Comparison of ENCODE assay signal across 1 cellular context in the genomic region with DNA sequence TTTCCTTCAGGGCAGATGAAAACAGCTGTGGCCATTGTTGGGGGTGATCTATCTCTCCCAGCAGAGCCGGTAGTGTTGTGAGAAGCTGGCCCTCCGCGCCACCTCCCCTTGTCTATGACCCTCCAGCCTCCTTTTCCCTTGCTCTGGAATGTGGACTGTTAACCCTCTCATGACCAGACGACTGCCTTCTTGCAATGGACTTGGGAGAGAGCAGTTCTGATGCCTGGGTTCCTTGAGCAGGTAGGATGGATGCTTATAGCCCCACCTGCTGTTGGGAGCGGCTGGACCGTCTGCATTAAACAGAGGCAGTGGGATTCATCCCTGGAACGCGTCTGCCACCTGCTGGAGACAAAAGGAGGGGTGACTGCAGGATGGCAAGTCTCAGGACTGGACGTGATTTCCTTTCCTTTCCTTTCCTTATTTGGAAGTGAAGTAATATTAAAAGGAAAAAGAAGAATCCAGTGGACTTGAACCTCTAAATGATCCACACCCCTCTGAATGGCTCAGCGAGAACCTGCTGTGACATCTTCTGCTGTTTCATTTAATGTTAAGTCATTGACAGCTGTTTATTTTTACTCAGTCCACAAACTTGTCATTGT.
TF ChIP-seq lines count a peak whose summit lies in the region.

No MANE protein-coding gene starts in this region.

TF ChIP-seq in HepG2, 621 proteins besides CTCF, POLR2A, EP300 and RAD21 (continued from another document and continues in another):
- TF ChIP-seq, protein P1, sequence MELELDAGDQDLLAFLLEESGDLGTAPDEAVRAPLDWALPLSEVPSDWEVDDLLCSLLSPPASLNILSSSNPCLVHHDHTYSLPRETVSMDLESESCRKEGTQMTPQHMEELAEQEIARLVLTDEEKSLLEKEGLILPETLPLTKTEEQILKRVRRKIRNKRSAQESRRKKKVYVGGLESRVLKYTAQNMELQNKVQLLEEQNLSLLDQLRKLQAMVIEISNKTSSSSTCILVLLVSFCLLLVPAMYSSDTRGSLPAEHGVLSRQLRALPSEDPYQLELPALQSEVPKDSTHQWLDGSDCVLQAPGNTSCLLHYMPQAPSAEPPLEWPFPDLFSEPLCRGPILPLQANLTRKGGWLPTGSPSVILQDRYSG (CRISPR knock-in tag; IDR thresholded peaks at IDR 0.05), result no peak
- TF ChIP-seq ZNF205 (CRISPR knock-in tag; IDR thresholded peaks at IDR 0.05), result peak; percentile 82; the same call in 1 of the 2 replicates
- TF ChIP-seq, protein P2, sequence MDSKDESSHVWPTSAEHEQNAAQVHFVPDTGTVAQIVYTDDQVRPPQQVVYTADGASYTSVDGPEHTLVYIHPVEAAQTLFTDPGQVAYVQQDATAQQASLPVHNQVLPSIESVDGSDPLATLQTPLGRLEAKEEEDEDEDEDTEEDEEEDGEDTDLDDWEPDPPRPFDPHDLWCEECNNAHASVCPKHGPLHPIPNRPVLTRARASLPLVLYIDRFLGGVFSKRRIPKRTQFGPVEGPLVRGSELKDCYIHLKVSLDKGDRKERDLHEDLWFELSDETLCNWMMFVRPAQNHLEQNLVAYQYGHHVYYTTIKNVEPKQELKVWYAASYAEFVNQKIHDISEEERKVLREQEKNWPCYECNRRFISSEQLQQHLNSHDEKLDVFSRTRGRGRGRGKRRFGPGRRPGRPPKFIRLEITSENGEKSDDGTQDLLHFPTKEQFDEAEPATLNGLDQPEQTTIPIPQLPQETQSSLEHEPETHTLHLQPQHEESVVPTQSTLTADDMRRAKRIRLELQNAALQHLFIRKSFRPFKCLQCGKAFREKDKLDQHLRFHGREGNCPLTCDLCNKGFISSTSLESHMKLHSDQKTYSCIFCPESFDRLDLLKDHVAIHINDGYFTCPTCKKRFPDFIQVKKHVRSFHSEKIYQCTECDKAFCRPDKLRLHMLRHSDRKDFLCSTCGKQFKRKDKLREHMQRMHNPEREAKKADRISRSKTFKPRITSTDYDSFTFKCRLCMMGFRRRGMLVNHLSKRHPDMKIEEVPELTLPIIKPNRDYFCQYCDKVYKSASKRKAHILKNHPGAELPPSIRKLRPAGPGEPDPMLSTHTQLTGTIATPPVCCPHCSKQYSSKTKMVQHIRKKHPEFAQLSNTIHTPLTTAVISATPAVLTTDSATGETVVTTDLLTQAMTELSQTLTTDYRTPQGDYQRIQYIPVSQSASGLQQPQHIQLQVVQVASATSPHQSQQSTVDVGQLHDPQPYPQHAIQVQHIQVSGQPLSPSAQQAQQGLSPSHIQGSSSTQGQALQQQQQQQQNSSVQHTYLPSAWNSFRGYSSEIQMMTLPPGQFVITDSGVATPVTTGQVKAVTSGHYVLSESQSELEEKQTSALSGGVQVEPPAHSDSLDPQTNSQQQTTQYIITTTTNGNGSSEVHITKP (CRISPR knock-in tag; IDR thresholded peaks at IDR 0.05; ENCODE audit: low read depth), result no peak
- TF ChIP-seq, protein P3, sequence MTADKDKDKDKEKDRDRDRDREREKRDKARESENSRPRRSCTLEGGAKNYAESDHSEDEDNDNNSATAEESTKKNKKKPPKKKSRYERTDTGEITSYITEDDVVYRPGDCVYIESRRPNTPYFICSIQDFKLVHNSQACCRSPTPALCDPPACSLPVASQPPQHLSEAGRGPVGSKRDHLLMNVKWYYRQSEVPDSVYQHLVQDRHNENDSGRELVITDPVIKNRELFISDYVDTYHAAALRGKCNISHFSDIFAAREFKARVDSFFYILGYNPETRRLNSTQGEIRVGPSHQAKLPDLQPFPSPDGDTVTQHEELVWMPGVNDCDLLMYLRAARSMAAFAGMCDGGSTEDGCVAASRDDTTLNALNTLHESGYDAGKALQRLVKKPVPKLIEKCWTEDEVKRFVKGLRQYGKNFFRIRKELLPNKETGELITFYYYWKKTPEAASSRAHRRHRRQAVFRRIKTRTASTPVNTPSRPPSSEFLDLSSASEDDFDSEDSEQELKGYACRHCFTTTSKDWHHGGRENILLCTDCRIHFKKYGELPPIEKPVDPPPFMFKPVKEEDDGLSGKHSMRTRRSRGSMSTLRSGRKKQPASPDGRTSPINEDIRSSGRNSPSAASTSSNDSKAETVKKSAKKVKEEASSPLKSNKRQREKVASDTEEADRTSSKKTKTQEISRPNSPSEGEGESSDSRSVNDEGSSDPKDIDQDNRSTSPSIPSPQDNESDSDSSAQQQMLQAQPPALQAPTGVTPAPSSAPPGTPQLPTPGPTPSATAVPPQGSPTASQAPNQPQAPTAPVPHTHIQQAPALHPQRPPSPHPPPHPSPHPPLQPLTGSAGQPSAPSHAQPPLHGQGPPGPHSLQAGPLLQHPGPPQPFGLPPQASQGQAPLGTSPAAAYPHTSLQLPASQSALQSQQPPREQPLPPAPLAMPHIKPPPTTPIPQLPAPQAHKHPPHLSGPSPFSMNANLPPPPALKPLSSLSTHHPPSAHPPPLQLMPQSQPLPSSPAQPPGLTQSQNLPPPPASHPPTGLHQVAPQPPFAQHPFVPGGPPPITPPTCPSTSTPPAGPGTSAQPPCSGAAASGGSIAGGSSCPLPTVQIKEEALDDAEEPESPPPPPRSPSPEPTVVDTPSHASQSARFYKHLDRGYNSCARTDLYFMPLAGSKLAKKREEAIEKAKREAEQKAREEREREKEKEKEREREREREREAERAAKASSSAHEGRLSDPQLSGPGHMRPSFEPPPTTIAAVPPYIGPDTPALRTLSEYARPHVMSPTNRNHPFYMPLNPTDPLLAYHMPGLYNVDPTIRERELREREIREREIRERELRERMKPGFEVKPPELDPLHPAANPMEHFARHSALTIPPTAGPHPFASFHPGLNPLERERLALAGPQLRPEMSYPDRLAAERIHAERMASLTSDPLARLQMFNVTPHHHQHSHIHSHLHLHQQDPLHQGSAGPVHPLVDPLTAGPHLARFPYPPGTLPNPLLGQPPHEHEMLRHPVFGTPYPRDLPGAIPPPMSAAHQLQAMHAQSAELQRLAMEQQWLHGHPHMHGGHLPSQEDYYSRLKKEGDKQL (CRISPR knock-in tag; IDR thresholded peaks at IDR 0.05; ENCODE audit: low read depth), result no peak
- no peak for TF ChIP-seq ZNF354B (CRISPR knock-in tag; IDR thresholded peaks at IDR 0.05)
- TF ChIP-seq GFI1 (CRISPR knock-in tag; IDR thresholded peaks at IDR 0.05; ENCODE audit: borderline replicate concordance), result peak; percentile 92
- TF ChIP-seq HCFC1 (IDR thresholded peaks at IDR 0.05; ENCODE audit: low read depth, low read length), result no peak
- TF ChIP-seq ZNF850 (CRISPR knock-in tag; conservative IDR thresholded peaks at IDR 0.05), result no peak
- no peak for TF ChIP-seq NR2F6 (IDR thresholded peaks at IDR 0.05)
- TF ChIP-seq NR2F6 (CRISPR knock-in tag; IDR thresholded peaks at IDR 0.05), result peak; percentile 63; the same call in 1 of the 2 replicates
- TF ChIP-seq ZNF331 (CRISPR knock-in tag; IDR thresholded peaks at IDR 0.05), result peak; percentile 88
- TF ChIP-seq, protein P4, sequence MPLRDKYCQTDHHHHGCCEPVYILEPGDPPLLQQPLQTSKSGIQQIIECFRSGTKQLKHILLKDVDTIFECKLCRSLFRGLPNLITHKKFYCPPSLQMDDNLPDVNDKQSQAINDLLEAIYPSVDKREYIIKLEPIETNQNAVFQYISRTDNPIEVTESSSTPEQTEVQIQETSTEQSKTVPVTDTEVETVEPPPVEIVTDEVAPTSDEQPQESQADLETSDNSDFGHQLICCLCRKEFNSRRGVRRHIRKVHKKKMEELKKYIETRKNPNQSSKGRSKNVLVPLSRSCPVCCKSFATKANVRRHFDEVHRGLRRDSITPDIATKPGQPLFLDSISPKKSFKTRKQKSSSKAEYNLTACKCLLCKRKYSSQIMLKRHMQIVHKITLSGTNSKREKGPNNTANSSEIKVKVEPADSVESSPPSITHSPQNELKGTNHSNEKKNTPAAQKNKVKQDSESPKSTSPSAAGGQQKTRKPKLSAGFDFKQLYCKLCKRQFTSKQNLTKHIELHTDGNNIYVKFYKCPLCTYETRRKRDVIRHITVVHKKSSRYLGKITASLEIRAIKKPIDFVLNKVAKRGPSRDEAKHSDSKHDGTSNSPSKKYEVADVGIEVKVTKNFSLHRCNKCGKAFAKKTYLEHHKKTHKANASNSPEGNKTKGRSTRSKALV (CRISPR knock-in tag; IDR thresholded peaks at IDR 0.05), result no peak
- no peak for TF ChIP-seq PRPF4 (IDR thresholded peaks at IDR 0.05; ENCODE audit: low read depth, low read length, poor library complexity, severe bottlenecking)
- no peak for TF ChIP-seq ZNF34 (CRISPR knock-in tag; IDR thresholded peaks at IDR 0.05; ENCODE audit: borderline replicate concordance)
- TF ChIP-seq KLF15 (CRISPR knock-in tag; IDR thresholded peaks at IDR 0.05; ENCODE audit: borderline replicate concordance), result no peak
- TF ChIP-seq, protein P5, sequence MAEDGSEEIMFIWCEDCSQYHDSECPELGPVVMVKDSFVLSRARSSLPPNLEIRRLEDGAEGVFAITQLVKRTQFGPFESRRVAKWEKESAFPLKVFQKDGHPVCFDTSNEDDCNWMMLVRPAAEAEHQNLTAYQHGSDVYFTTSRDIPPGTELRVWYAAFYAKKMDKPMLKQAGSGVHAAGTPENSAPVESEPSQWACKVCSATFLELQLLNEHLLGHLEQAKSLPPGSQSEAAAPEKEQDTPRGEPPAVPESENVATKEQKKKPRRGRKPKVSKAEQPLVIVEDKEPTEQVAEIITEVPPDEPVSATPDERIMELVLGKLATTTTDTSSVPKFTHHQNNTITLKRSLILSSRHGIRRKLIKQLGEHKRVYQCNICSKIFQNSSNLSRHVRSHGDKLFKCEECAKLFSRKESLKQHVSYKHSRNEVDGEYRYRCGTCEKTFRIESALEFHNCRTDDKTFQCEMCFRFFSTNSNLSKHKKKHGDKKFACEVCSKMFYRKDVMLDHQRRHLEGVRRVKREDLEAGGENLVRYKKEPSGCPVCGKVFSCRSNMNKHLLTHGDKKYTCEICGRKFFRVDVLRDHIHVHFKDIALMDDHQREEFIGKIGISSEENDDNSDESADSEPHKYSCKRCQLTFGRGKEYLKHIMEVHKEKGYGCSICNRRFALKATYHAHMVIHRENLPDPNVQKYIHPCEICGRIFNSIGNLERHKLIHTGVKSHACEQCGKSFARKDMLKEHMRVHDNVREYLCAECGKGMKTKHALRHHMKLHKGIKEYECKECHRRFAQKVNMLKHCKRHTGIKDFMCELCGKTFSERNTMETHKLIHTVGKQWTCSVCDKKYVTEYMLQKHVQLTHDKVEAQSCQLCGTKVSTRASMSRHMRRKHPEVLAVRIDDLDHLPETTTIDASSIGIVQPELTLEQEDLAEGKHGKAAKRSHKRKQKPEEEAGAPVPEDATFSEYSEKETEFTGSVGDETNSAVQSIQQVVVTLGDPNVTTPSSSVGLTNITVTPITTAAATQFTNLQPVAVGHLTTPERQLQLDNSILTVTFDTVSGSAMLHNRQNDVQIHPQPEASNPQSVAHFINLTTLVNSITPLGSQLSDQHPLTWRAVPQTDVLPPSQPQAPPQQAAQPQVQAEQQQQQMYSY (CRISPR knock-in tag; IDR thresholded peaks at IDR 0.05), result no peak
- TF ChIP-seq, protein P6, sequence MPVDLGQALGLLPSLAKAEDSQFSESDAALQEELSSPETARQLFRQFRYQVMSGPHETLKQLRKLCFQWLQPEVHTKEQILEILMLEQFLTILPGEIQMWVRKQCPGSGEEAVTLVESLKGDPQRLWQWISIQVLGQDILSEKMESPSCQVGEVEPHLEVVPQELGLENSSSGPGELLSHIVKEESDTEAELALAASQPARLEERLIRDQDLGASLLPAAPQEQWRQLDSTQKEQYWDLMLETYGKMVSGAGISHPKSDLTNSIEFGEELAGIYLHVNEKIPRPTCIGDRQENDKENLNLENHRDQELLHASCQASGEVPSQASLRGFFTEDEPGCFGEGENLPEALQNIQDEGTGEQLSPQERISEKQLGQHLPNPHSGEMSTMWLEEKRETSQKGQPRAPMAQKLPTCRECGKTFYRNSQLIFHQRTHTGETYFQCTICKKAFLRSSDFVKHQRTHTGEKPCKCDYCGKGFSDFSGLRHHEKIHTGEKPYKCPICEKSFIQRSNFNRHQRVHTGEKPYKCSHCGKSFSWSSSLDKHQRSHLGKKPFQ (CRISPR knock-in tag; IDR thresholded peaks at IDR 0.05; ENCODE audit: insufficient replicate concordance), result no peak
- TF ChIP-seq AHR (CRISPR knock-in tag; IDR thresholded peaks at IDR 0.05), result 0 out of 2 replicates have a peak, but pooled peaks have one; percentile 55
- TF ChIP-seq ZNF556 (CRISPR knock-in tag; IDR thresholded peaks at IDR 0.05; ENCODE audit: borderline replicate concordance), result peak; percentile 84; the same call in 1 of the 2 replicates
- no peak for TF ChIP-seq NFE2L2 (IDR thresholded peaks at IDR 0.05; ENCODE audit: low read length)
- no peak; the same call in 1 of the 2 replicates for TF ChIP-seq FLYWCH1 (CRISPR knock-in tag; IDR thresholded peaks at IDR 0.05)
- peak; percentile 67; the same call in 1 of the 2 replicates for TF ChIP-seq CBX5 (CRISPR knock-in tag; IDR thresholded peaks at IDR 0.05; ENCODE audit: borderline replicate concordance)
- TF ChIP-seq, protein P7, sequence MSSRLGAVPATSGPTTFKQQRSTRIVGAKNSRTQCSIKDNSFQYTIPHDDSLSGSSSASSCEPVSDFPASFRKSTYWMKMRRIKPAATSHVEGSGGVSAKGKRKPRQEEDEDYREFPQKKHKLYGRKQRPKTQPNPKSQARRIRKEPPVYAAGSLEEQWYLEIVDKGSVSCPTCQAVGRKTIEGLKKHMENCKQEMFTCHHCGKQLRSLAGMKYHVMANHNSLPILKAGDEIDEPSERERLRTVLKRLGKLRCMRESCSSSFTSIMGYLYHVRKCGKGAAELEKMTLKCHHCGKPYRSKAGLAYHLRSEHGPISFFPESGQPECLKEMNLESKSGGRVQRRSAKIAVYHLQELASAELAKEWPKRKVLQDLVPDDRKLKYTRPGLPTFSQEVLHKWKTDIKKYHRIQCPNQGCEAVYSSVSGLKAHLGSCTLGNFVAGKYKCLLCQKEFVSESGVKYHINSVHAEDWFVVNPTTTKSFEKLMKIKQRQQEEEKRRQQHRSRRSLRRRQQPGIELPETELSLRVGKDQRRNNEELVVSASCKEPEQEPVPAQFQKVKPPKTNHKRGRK (CRISPR knock-in tag; IDR thresholded peaks at IDR 0.05), result no peak
- TF ChIP-seq PHF8 (CRISPR knock-in tag; IDR thresholded peaks at IDR 0.05), result no peak
- TF ChIP-seq MIER2 (CRISPR knock-in tag; IDR thresholded peaks at IDR 0.05), result 0 out of 2 replicates have a peak, but pooled peaks have one; percentile 44
- TF ChIP-seq, protein P8, sequence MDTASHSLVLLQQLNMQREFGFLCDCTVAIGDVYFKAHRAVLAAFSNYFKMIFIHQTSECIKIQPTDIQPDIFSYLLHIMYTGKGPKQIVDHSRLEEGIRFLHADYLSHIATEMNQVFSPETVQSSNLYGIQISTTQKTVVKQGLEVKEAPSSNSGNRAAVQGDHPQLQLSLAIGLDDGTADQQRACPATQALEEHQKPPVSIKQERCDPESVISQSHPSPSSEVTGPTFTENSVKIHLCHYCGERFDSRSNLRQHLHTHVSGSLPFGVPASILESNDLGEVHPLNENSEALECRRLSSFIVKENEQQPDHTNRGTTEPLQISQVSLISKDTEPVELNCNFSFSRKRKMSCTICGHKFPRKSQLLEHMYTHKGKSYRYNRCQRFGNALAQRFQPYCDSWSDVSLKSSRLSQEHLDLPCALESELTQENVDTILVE (CRISPR knock-in tag; IDR thresholded peaks at IDR 0.05), result peak; percentile 85; the same call in 1 of the 2 replicates
- TF ChIP-seq, protein P9, sequence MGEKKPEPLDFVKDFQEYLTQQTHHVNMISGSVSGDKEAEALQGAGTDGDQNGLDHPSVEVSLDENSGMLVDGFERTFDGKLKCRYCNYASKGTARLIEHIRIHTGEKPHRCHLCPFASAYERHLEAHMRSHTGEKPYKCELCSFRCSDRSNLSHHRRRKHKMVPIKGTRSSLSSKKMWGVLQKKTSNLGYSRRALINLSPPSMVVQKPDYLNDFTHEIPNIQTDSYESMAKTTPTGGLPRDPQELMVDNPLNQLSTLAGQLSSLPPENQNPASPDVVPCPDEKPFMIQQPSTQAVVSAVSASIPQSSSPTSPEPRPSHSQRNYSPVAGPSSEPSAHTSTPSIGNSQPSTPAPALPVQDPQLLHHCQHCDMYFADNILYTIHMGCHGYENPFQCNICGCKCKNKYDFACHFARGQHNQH (CRISPR knock-in tag; IDR thresholded peaks at IDR 0.05), result peak; percentile 86; the same call in 1 of the 2 replicates
